ENCODE assay signal across 14 cellular contexts in genomic region chr5:153517105-153517700, GRCh38. TPM values are rescaled to one million over a fixed set of nuclear protein-coding genes. Genes with fewer than 3 reads are reported as not detected.
DNase-seq lines count a peak whose midpoint lies in the region; ATAC-seq and TF ChIP-seq lines count a peak whose summit lies in the region.
"Had no signal": no experiment of that assay in that cellular context is flagged by ENCODE, and none has a peak within 500 bp of the region (broad histone marks: within the 10 kb centered on the region; RNA-seq: fewer than 3 reads in every experiment).

No MANE protein-coding gene starts in this region.

- no peak overlapping the region for H3K4me3 Mint-ChIP-seq in neural crest cell
- H3K4me3 Mint-ChIP-seq: CD4-positive, CD25-positive, alpha-beta regulatory T cell had no signal

- no peak for TF ChIP-seq CTCF in neural crest cell (conservative IDR thresholded peaks at IDR 0.05)

- H3K36me3 Mint-ChIP-seq in neural crest cell (ENCODE audit: low read depth), result no peaks in the 10 kb centered on the region
- H3K36me3 Mint-ChIP-seq: CD4-positive, CD25-positive, alpha-beta regulatory T cell had no signal

- peaks cover 35% of the 10 kb centered on the region for H3K4me1 Mint-ChIP-seq in neural crest cell
- H3K4me1 Mint-ChIP-seq: CD4-positive, CD25-positive, alpha-beta regulatory T cell had no signal

- no peaks in the 10 kb centered on the region for H4K20me1 ChIP-seq in BLaER1

- H3K27ac Mint-ChIP-seq in neural crest cell (ENCODE audit: unreplicated experiment), result peak overlapping the region; percentile 85

- H3K4me2 ChIP-seq in BLaER1, result peak overlapping the region; percentile 69

- ATAC-seq in HG02759 (IDR thresholded peaks at IDR 0.05; ENCODE audit: unreplicated experiment), result no peak
- ATAC-seq in GM18867 (IDR thresholded peaks at IDR 0.05; ENCODE audit: unreplicated experiment), result no peak
- ATAC-seq: left cardiac atrium had no signal

- H3K9ac ChIP-seq in BLaER1, result no peak overlapping the region

- H3K36me3 ChIP-seq in BLaER1 (no peaks in the 10 kb centered on the region), MG63 (no peaks in the 10 kb centered on the region)

- no peak overlapping the region for H3K27ac ChIP-seq in BLaER1

- H3K9me3 ChIP-seq in BLaER1 (peaks cover 10% of the 10 kb centered on the region; the same call in 1 of the 2 replicates), MG63 (peaks cover 7% of the 10 kb centered on the region)

- H3K27me3 Mint-ChIP-seq in neural crest cell (ENCODE audit: low read depth), result no peaks in the 10 kb centered on the region
- H3K27me3 Mint-ChIP-seq: CD4-positive, CD25-positive, alpha-beta regulatory T cell had no signal

- H3K4me3 ChIP-seq in BLaER1 (no peak overlapping the region), MG63 (no peak overlapping the region)

- DNase-seq in NCI-H2171 (lab: John Stamatoyannopoulos, UW), result peak; percentile 23
- peak; percentile 49 for DNase-seq in ecto neural progenitor cell (ENCODE audit: low spot score)
- no peak for DNase-seq in neural crest cell (ENCODE audit: low read depth, low spot score)
- DNase-seq in MG63, result no peak
- no peak for DNase-seq in mucosa of gallbladder (ENCODE audit: low spot score)
- DNase-seq: activated CD4-positive, alpha-beta T cell treated with anti-CD3 and anti-CD28 coated beads, Interleukin-2, amount 50 U/mL, for 1 hour; activated gamma-delta T cell; CD4-positive, CD25-positive, alpha-beta regulatory T cell; left cardiac atrium; NCI-H1436; NCI-H2227 treated with DMSO at 0.1 percent for 48 hours had no signal

- peaks cover 2% of the 10 kb centered on the region for H3K9me3 Mint-ChIP-seq in neural crest cell

- H3K4me1 ChIP-seq in BLaER1, result peaks cover 20% of the 10 kb centered on the region

- H3K27me3 ChIP-seq in BLaER1, result no peaks in the 10 kb centered on the region
- H3K27me3 ChIP-seq in MG63, result no peaks in the 10 kb centered on the region

RNA-seq across cellular contexts. Expression of gene GRIA1, which starts 26.7 kb away (rescaled TPM):
- total RNA-seq in neural crest cell (1.2 and 1.6 TPM in 2 replicates), mucosa of gallbladder (not detected)
- total RNA-seq in MG63 (2014; rRNA removed; shearing (Covaris generic); ENCODE audit: low replicate concordance), result not detected in 2 replicates
- total RNA-seq: CD4-positive, CD25-positive, alpha-beta regulatory T cell had no signal

Comparison
In these comparisons a context has a peak if more than half of its experiments do, and no peak if none do; other contexts are left out.
1. DNase-seq: peak in NCI-H2171 (single experiment) and ecto neural progenitor cell (single experiment); none in neural crest cell (single experiment), MG63 (single experiment) and mucosa of gallbladder (single experiment).